In the genomic region with DNA sequence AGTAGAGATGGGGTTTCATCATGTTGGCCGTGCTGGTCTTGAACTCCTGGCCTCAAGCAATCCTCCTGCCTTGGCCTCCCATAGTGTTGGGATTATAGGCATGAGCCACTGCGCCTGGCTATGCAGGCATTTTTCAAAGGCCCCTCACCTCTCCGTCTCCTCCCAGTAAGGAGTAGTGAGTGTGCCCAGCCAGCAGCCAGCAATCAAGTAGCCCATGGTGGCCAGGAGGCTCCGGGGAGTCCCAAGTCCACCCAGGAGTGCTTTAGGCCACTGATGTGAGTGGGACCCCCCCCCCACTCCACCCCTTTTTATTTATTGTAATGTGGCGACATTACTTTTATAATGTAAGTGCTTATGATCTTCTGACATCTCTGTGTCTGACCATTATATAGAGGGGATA, we compare ENCODE assay signal across 20 cellular contexts. TPM values are rescaled to one million over a fixed set of nuclear protein-coding genes. Genes with fewer than 3 reads are reported as not detected.
DNase-seq lines count a peak whose midpoint lies in the region; ATAC-seq and TF ChIP-seq lines count a peak whose summit lies in the region.
"Had no signal": no experiment of that assay in that cellular context is flagged by ENCODE, and none has a peak within 500 bp of the region (broad histone marks: within the 10 kb centered on the region; RNA-seq: fewer than 3 reads in every experiment).

No MANE protein-coding gene starts in this region.

- H3K4me1 ChIP-seq in Peyer's patch (peaks cover 0 to 31% (median 25%) of the 10 kb centered on the region in 4 donors), spleen (peaks cover 36 to 100% (median 88%) of the 10 kb centered on the region in 6 donors)
- H3K4me1 ChIP-seq: neural progenitor cell had no signal

- H3K36me3 ChIP-seq in Peyer's patch = no peaks in the 10 kb centered on the region
- peaks cover 0 to 99% (median 8%) of the 10 kb centered on the region in 6 donors for H3K36me3 ChIP-seq in spleen
- H3K36me3 ChIP-seq: neural progenitor cell, WERI-Rb-1 had no signal

- H3K4me1 Mint-ChIP-seq in activated CD4-positive, alpha-beta T cell treated with anti-CD3 and anti-CD28 coated beads for 36 hours = peaks cover 82% of the 10 kb centered on the region
- peaks cover 67% of the 10 kb centered on the region for H3K4me1 Mint-ChIP-seq in central memory CD8-positive, alpha-beta T cell

- TF ChIP-seq CTCF in Peyer's patch (IDR thresholded peaks at IDR 0.05) (no peak), spleen (IDR thresholded peaks at IDR 0.05 in 8 of 11, conservative IDR thresholded peaks at IDR 0.05 in 3 of 11) (no peak)

- ATAC-seq in activated CD4-positive, alpha-beta T cell treated with anti-CD3 and anti-CD28 coated beads for 36 hours = no peak
- ATAC-seq in central memory CD8-positive, alpha-beta T cell (replicated peaks; ENCODE audit: extremely low read depth, poor library complexity, severe bottlenecking) = no peak
- no peak for ATAC-seq in HG03108 (IDR thresholded peaks at IDR 0.05; ENCODE audit: unreplicated experiment)
- ATAC-seq in GM18870 (IDR thresholded peaks at IDR 0.05; ENCODE audit: unreplicated experiment) = no peak
- ATAC-seq: esophagus mucosa, Panc1, right cardiac atrium had no signal

- H3K4me3 ChIP-seq in Peyer's patch (no peak overlapping the region), spleen (no peak overlapping the region)
- H3K4me3 ChIP-seq: BLaER1 treated with 17β-estradiol and CSF1 and Interleukin-3, amounts not matched to agents 10 nM and 100 nM; neural progenitor cell had no signal

- no peak for DNase-seq in activated CD4-positive, alpha-beta T cell treated with anti-CD3 and anti-CD28 coated beads for 36 hours
- DNase-seq in activated CD4-positive, alpha-beta T cell treated with anti-CD3 and anti-CD28 coated beads for 4 hours = no peak
- DNase-seq in Peyer's patch (peak; percentile 15 to 44 (median 33)), spleen (peak; percentile 59), dermis blood vessel endothelial cell (no peak)
- DNase-seq in central memory CD8-positive, alpha-beta T cell (ENCODE audit: low spot score in 2 of 2) = no peak
- DNase-seq: 8988T; cortex of kidney; NCI-H187 treated with DMSO at 0.1 percent for 48 hours; NCI-H69; right cardiac atrium; stimulated activated CD4-positive, alpha-beta T cell treated with anti-CD3 and anti-CD28 coated beads, Interleukin-1b, Interleukin-23, amount 100 ng/mL, for 48 hours; trophoblast cell; WERI-Rb-1 had no signal

- H3K9me3 Mint-ChIP-seq in activated CD4-positive, alpha-beta T cell treated with anti-CD3 and anti-CD28 coated beads for 36 hours (ENCODE audit: low read depth) = no peaks in the 10 kb centered on the region
- H3K9me3 Mint-ChIP-seq in central memory CD8-positive, alpha-beta T cell = no peaks in the 10 kb centered on the region
- H3K9me3 Mint-ChIP-seq: neural progenitor cell had no signal

- H3K27ac ChIP-seq in Peyer's patch (peak overlapping the region in 1 of 4 donors; percentile 70), spleen (peak overlapping the region in 5 of 8 donors; percentile 37 to 93 (median 73))
- H3K27ac ChIP-seq: neural progenitor cell, WERI-Rb-1 had no signal

- H3K36me3 Mint-ChIP-seq in activated CD4-positive, alpha-beta T cell treated with anti-CD3 and anti-CD28 coated beads for 36 hours (ENCODE audit: low read depth) = peaks cover 50% of the 10 kb centered on the region
- H3K36me3 Mint-ChIP-seq in central memory CD8-positive, alpha-beta T cell (ENCODE audit: insufficient read depth) = peaks cover 32% of the 10 kb centered on the region
- H3K36me3 Mint-ChIP-seq: neural progenitor cell had no signal

- H3K27me3 ChIP-seq in Peyer's patch = no peaks in the 10 kb centered on the region
- no peaks in the 10 kb centered on the region for H3K27me3 ChIP-seq in spleen (replicated peaks in 1 of 7)
- H3K27me3 ChIP-seq: BLaER1 treated with 17β-estradiol and CSF1 and Interleukin-3, amounts not matched to agents 10 nM and 100 nM; neural progenitor cell had no signal

- peak overlapping the region; percentile 98 for H3K27ac Mint-ChIP-seq in activated CD4-positive, alpha-beta T cell treated with anti-CD3 and anti-CD28 coated beads for 36 hours
- peak overlapping the region; percentile 98 for H3K27ac Mint-ChIP-seq in central memory CD8-positive, alpha-beta T cell (ENCODE audit: low read depth)

- CTCF ChIA-PET in activated CD4-positive, alpha-beta T cell treated with anti-CD3 and anti-CD28 coated beads for 36 hours (lab: Charles Lee) = interaction anchor here (0.9 to 1.8 kb wide), 2 partner anchors 8 to 12 kb away, joined by 4 read pairs; a partner anchor contains a TSS

- no peaks in the 10 kb centered on the region for H3K27me3 Mint-ChIP-seq in activated CD4-positive, alpha-beta T cell treated with anti-CD3 and anti-CD28 coated beads for 36 hours
- no peaks in the 10 kb centered on the region for H3K27me3 Mint-ChIP-seq in central memory CD8-positive, alpha-beta T cell

- POLR2A ChIA-PET in activated CD4-positive, alpha-beta T cell treated with anti-CD3 and anti-CD28 coated beads for 36 hours (lab: Charles Lee) = no interaction called here

- intact Hi-C loops in activated CD4-positive, alpha-beta T cell treated with anti-CD3 and anti-CD28 coated beads for 36 hours (cut with DNase I, micrococcal nuclease) = no loop called here
- intact Hi-C loops in spleen (cut with DNase I; ENCODE audit: low total_unique reads) = no loop called here

- H3K4me3 Mint-ChIP-seq in activated CD4-positive, alpha-beta T cell treated with anti-CD3 and anti-CD28 coated beads for 36 hours = no peak overlapping the region
- H3K4me3 Mint-ChIP-seq in central memory CD8-positive, alpha-beta T cell = no peak overlapping the region
- H3K4me3 Mint-ChIP-seq: neural progenitor cell had no signal

- H3K9me3 ChIP-seq in Peyer's patch = no peaks in the 10 kb centered on the region
- no peaks in the 10 kb centered on the region for H3K9me3 ChIP-seq in spleen
- H3K9me3 ChIP-seq: BLaER1 treated with 17β-estradiol and CSF1 and Interleukin-3, amounts not matched to agents 10 nM and 100 nM had no signal

- 78 to 98% (median 88%) methylated on average over 5 of the region's 5 CpGs for WGBS in spleen, 5 donors

- no peak for TF ChIP-seq POLR2A in Peyer's patch (IDR thresholded peaks at IDR 0.05)
- TF ChIP-seq POLR2A in spleen (IDR thresholded peaks at IDR 0.05) = no peak

RNA-seq across cellular contexts. Expression of a gene that starts 8.1 kb away (rescaled TPM):
- 100 to 1,000 TPM; 107 to 120 TPM for total RNA-seq in activated CD4-positive, alpha-beta T cell treated with anti-CD3 and anti-CD28 coated beads for 36 hours
- total RNA-seq in Peyer's patch (10 to 100 TPM; 50.3 to 90.0 (median 70.6) TPM), spleen (100 to 1,000 TPM in 5 of 7 donors, 10 to 100 TPM in 2; 70.5 to 171 (median 127) TPM), dermis blood vessel endothelial cell (22.2 and 49.4 TPM in 2 replicates)
- polyA plus RNA-seq in spleen = 100 to 1,000 TPM; 142 to 365 (median 198) TPM

RNA-seq across cellular contexts. Expression of a gene that starts 25.8 kb away (rescaled TPM):
- 10 to 100 TPM; 42.8 to 52.9 TPM for total RNA-seq in activated CD4-positive, alpha-beta T cell treated with anti-CD3 and anti-CD28 coated beads for 36 hours
- total RNA-seq in Peyer's patch (10 to 100 TPM in 2 of 4 donors, 1 to 10 TPM in 2; 9.6 to 17.3 (median 11.5) TPM), spleen (10 to 100 TPM; 20.3 to 40.3 (median 29.5) TPM), dermis blood vessel endothelial cell (58.9 and 73.0 TPM in 2 replicates)
- 10 to 100 TPM; 12.9 to 18.6 (median 14.6) TPM for polyA plus RNA-seq in spleen

Comparison
In these comparisons a context has a peak if more than half of its experiments do, and no peak if none do; other contexts are left out.
1. DNase-seq: peak in Peyer's patch (3 of 3) and spleen (single experiment); none in activated CD4-positive, alpha-beta T cell treated with anti-CD3 and anti-CD28 coated beads for 36 hours (single experiment), activated CD4-positive, alpha-beta T cell treated with anti-CD3 and anti-CD28 coated beads for 4 hours (0 of 2), central memory CD8-positive, alpha-beta T cell (0 of 2) and dermis blood vessel endothelial cell (single experiment).